Comparison of ENCODE assay signal across 14 cellular contexts in genomic region chr1:159752135-159752580, GRCh38. TPM values are rescaled to one million over a fixed set of nuclear protein-coding genes. Genes with fewer than 3 reads are reported as not detected.
DNase-seq lines count a peak whose midpoint lies in the region; TF ChIP-seq lines count a peak whose summit lies in the region.
"Had no signal": no experiment of that assay in that cellular context is flagged by ENCODE, and none has a peak within 500 bp of the region (broad histone marks: within the 10 kb centered on the region; RNA-seq: fewer than 3 reads in every experiment).

No MANE protein-coding gene starts in this region.

- CTCF ChIA-PET in activated CD4-positive, alpha-beta T cell treated with anti-CD3 and anti-CD28 coated beads, Interleukin-2, amount 10 ng/mL, durations not matched to agents 7 days and 5 days (lab: Charles Lee), result no interaction called here

- no peak overlapping the region for H3K4me3 Mint-ChIP-seq in activated CD4-positive, alpha-beta T cell treated with anti-CD3 and anti-CD28 coated beads, Interleukin-2, amount 10 ng/mL, durations not matched to agents 7 days and 5 days
- H3K4me3 Mint-ChIP-seq: activated T-cell treated with anti-CD3 and anti-CD28 coated beads, Interleukin-2, amount 50 U/mL, for 24 hours; CD4-positive, CD25-positive, alpha-beta regulatory T cell; dendritic cell treated with granulocyte-macrophage colony-stimulating factor and Interleukin-4, amounts not matched to agents 40 ng/mL and 50 ng/mL, for 4 days; stimulated activated naive B cell treated with anti-CD40 and anti-IgM and Interleukin-4, amounts not matched to agents 10 μg/mL and 1 μg/mL and 100 μg/mL, for 72 hours had no signal

- DNase-seq in GM03348 (ENCODE audit: low spot score) (peak; percentile 31), cardiac fibroblast (ENCODE audit: low read depth in 2 of 2) (peak; percentile 95 to 99), iris pigment epithelial cell (ENCODE audit: low read depth) (peak; percentile 91), cortex of kidney (lab: John Stamatoyannopoulos, UW) (no peak), hypothalamus (lab: John Stamatoyannopoulos, UW) (no peak)
- DNase-seq in activated CD4-positive, alpha-beta T cell treated with anti-CD3 and anti-CD28 coated beads, Interleukin-2, amount 10 ng/mL, durations not matched to agents 7 days and 5 days, result no peak
- DNase-seq in effector memory CD4-positive, alpha-beta T cell, result no peak
- DNase-seq: activated T-cell treated with anti-CD3 and anti-CD28 coated beads, Interleukin-2, amount 50 U/mL, for 24 hours; CD4-positive, CD25-positive, alpha-beta regulatory T cell; stimulated activated naive B cell treated with anti-CD40 and anti-IgM and Interleukin-4, amounts not matched to agents 10 μg/mL and 1 μg/mL and 100 μg/mL, for 72 hours had no signal

- H3K36me3 ChIP-seq in skeletal muscle tissue (ENCODE audit: control insufficient read depth in 3 of 3, insufficient read depth in 3 of 3, low read length in 3 of 3), result no peaks in the 10 kb centered on the region
- H3K36me3 ChIP-seq in effector memory CD4-positive, alpha-beta T cell (ENCODE audit: control insufficient read depth, insufficient read depth, low read length), result no peaks in the 10 kb centered on the region

- POLR2A ChIA-PET in activated CD4-positive, alpha-beta T cell treated with anti-CD3 and anti-CD28 coated beads, Interleukin-2, amount 10 ng/mL, durations not matched to agents 7 days and 5 days (lab: Charles Lee), result no interaction called here

- H3K4me1 Mint-ChIP-seq in activated CD4-positive, alpha-beta T cell treated with anti-CD3 and anti-CD28 coated beads, Interleukin-2, amount 10 ng/mL, durations not matched to agents 7 days and 5 days, result no peaks in the 10 kb centered on the region
- H3K4me1 Mint-ChIP-seq: CD4-positive, CD25-positive, alpha-beta regulatory T cell; stimulated activated naive B cell treated with anti-CD40 and anti-IgM and Interleukin-4, amounts not matched to agents 10 μg/mL and 1 μg/mL and 100 μg/mL, for 72 hours had no signal

- no peaks in the 10 kb centered on the region for H3K9me3 ChIP-seq in skeletal muscle tissue (ENCODE audit: control insufficient read depth in 3 of 3, low read length in 3 of 3)
- no peaks in the 10 kb centered on the region for H3K9me3 ChIP-seq in effector memory CD4-positive, alpha-beta T cell (ENCODE audit: control insufficient read depth, low read length)

- peak overlapping the region; percentile 70 for H3K27ac ChIP-seq in skeletal muscle tissue (ENCODE audit: low read depth, low read length)
- H3K27ac ChIP-seq in effector memory CD4-positive, alpha-beta T cell (ENCODE audit: insufficient read depth, low read length, poor library complexity, severe bottlenecking), result no peak overlapping the region

- H3K4me1 ChIP-seq in skeletal muscle tissue (ENCODE audit: control insufficient read depth in 3 of 3, insufficient read depth in 3 of 3, low read length in 3 of 3), result peaks cover 0 to 6% (median 5%) of the 10 kb centered on the region in 3 donors
- no peaks in the 10 kb centered on the region for H3K4me1 ChIP-seq in effector memory CD4-positive, alpha-beta T cell (ENCODE audit: control insufficient read depth, insufficient read depth, low read length, poor library complexity, severe bottlenecking)

- no peak overlapping the region for H3K27ac Mint-ChIP-seq in activated CD4-positive, alpha-beta T cell treated with anti-CD3 and anti-CD28 coated beads, Interleukin-2, amount 10 ng/mL, durations not matched to agents 7 days and 5 days
- H3K27ac Mint-ChIP-seq: activated T-cell treated with anti-CD3 and anti-CD28 coated beads, Interleukin-2, amount 50 U/mL, for 24 hours; CD4-positive, CD25-positive, alpha-beta regulatory T cell; dendritic cell treated with granulocyte-macrophage colony-stimulating factor and Interleukin-4, amounts not matched to agents 40 ng/mL and 50 ng/mL, for 4 days; stimulated activated naive B cell treated with anti-CD40 and anti-IgM and Interleukin-4, amounts not matched to agents 10 μg/mL and 1 μg/mL and 100 μg/mL, for 72 hours had no signal

- H3K4me3 ChIP-seq in cardiac fibroblast (replicated peaks in 1 of 2; ENCODE audit: low read depth in 2 of 2, low read length in 2 of 2) (no peak overlapping the region), skeletal muscle tissue (ENCODE audit: low read length in 3 of 3) (no peak overlapping the region)
- no peak overlapping the region for H3K4me3 ChIP-seq in effector memory CD4-positive, alpha-beta T cell (ENCODE audit: insufficient read depth, low read depth, low read length, poor library complexity, severe bottlenecking)
- H3K4me3 ChIP-seq: GM12878 had no signal

- no peaks in the 10 kb centered on the region for H3K9me3 Mint-ChIP-seq in activated CD4-positive, alpha-beta T cell treated with anti-CD3 and anti-CD28 coated beads, Interleukin-2, amount 10 ng/mL, durations not matched to agents 7 days and 5 days
- H3K9me3 Mint-ChIP-seq: activated T-cell treated with anti-CD3 and anti-CD28 coated beads, Interleukin-2, amount 50 U/mL, for 24 hours; dendritic cell treated with granulocyte-macrophage colony-stimulating factor and Interleukin-4, amounts not matched to agents 40 ng/mL and 50 ng/mL, for 4 days; stimulated activated naive B cell treated with anti-CD40 and anti-IgM and Interleukin-4, amounts not matched to agents 10 μg/mL and 1 μg/mL and 100 μg/mL, for 72 hours had no signal

- no peaks in the 10 kb centered on the region for H3K36me3 Mint-ChIP-seq in activated CD4-positive, alpha-beta T cell treated with anti-CD3 and anti-CD28 coated beads, Interleukin-2, amount 10 ng/mL, durations not matched to agents 7 days and 5 days (ENCODE audit: low read depth)
- H3K36me3 Mint-ChIP-seq: CD4-positive, CD25-positive, alpha-beta regulatory T cell; stimulated activated naive B cell treated with anti-CD40 and anti-IgM and Interleukin-4, amounts not matched to agents 10 μg/mL and 1 μg/mL and 100 μg/mL, for 72 hours had no signal

- no peak for TF ChIP-seq CTCF in cardiac fibroblast (IDR thresholded peaks at IDR 0.05; ENCODE audit: low read depth, low read length)

- H3K27me3 Mint-ChIP-seq in activated CD4-positive, alpha-beta T cell treated with anti-CD3 and anti-CD28 coated beads, Interleukin-2, amount 10 ng/mL, durations not matched to agents 7 days and 5 days, result no peaks in the 10 kb centered on the region
- H3K27me3 Mint-ChIP-seq: dendritic cell treated with granulocyte-macrophage colony-stimulating factor and Interleukin-4, amounts not matched to agents 40 ng/mL and 50 ng/mL, for 4 days had no signal

- H3K9ac ChIP-seq in skeletal muscle tissue (ENCODE audit: low read depth in 1 of 3, low read length in 3 of 3), result no peak overlapping the region

- peaks cover 0 to 3% (median 0%) of the 10 kb centered on the region in 3 donors for H3K27me3 ChIP-seq in skeletal muscle tissue (ENCODE audit: control insufficient read depth in 3 of 3, insufficient read depth in 3 of 3, low read length in 3 of 3)
- peaks cover 2% of the 10 kb centered on the region for H3K27me3 ChIP-seq in effector memory CD4-positive, alpha-beta T cell (replicated peaks; ENCODE audit: control insufficient read depth, insufficient read depth, low read length, poor library complexity, severe bottlenecking)

RNA-seq across cellular contexts. Expression of gene DUSP23, which starts 28.6 kb away (rescaled TPM):
- total RNA-seq in skeletal muscle tissue, result 7.3 TPM
- 10 to 100 TPM; 22.9 to 23.8 TPM for total RNA-seq in activated CD4-positive, alpha-beta T cell treated with anti-CD3 and anti-CD28 coated beads, Interleukin-2, amount 10 ng/mL, durations not matched to agents 7 days and 5 days

RNA-seq across cellular contexts. Expression of gene CRP, which starts 37.8 kb away (rescaled TPM):
- not detected for total RNA-seq in skeletal muscle tissue
- total RNA-seq in activated CD4-positive, alpha-beta T cell treated with anti-CD3 and anti-CD28 coated beads, Interleukin-2, amount 10 ng/mL, durations not matched to agents 7 days and 5 days, result not detected
- total RNA-seq: CD4-positive, CD25-positive, alpha-beta regulatory T cell; kidney epithelial cell had no signal

RNA-seq across cellular contexts. Expression of gene FCRL6, which starts 50.0 kb away (rescaled TPM):
- not detected for total RNA-seq in skeletal muscle tissue
- under 1 TPM in 1 of 2 experiments, not detected in 1; 0.15 TPM for total RNA-seq in activated CD4-positive, alpha-beta T cell treated with anti-CD3 and anti-CD28 coated beads, Interleukin-2, amount 10 ng/mL, durations not matched to agents 7 days and 5 days
- total RNA-seq: CD4-positive, CD25-positive, alpha-beta regulatory T cell; kidney epithelial cell had no signal

Comparison
In these comparisons a context has a peak if more than half of its experiments do, and no peak if none do; other contexts are left out.
1. DNase-seq: peak in GM03348 (single experiment), cardiac fibroblast (2 of 2) and iris pigment epithelial cell (single experiment); none in activated CD4-positive, alpha-beta T cell treated with anti-CD3 and anti-CD28 coated beads, Interleukin-2, amount 10 ng/mL, durations not matched to agents 7 days and 5 days (single experiment), effector memory CD4-positive, alpha-beta T cell (0 of 3), cortex of kidney (single experiment) and hypothalamus (0 of 51).